9 cellular contexts compared by ENCODE assay signal in genomic region chr18:5058768-5059539, GRCh38.
DNase-seq lines count a peak whose midpoint lies in the region; ATAC-seq, FAIRE-seq and TF ChIP-seq lines count a peak whose summit lies in the region.
"Had no signal": no experiment of that assay in that cellular context is flagged by ENCODE, and none has a peak within 500 bp of the region (broad histone marks: within the 10 kb centered on the region; RNA-seq: fewer than 3 reads in every experiment).

No MANE protein-coding gene starts in this region.

- H3K27ac ChIP-seq in smooth muscle cell (ENCODE audit: low read depth): no peak overlapping the region

- peaks cover 2% of the 10 kb centered on the region for H3K4me1 Mint-ChIP-seq in chondrocyte (ENCODE audit: low read depth)

- H3K9ac ChIP-seq in smooth muscle cell (ENCODE audit: low read depth): no peak overlapping the region

- H3K4me3 Mint-ChIP-seq in chondrocyte (ENCODE audit: unreplicated experiment): no peak overlapping the region

- no peak overlapping the region for H3K4me3 ChIP-seq in Jurkat, Clone E6-1 (ENCODE audit: low read length)
- H3K4me3 ChIP-seq in smooth muscle cell: no peak overlapping the region

- H3F3A ChIP-seq in smooth muscle cell (ENCODE audit: low read depth): no peaks in the 10 kb centered on the region

- H3K36me3 Mint-ChIP-seq in chondrocyte (ENCODE audit: low read depth): no peaks in the 10 kb centered on the region

- peak; percentile 42 for DNase-seq in Jurkat, Clone E6-1 (ENCODE audit: low read depth, low spot score)
- peak; percentile 42 for DNase-seq in activated T-cell treated with anti-CD3 and anti-CD28 coated beads, Interleukin-2, amount 50 U/mL, for 1 hour
- DNase-seq in pons (ENCODE audit: low spot score) (peak; percentile 24), smooth muscle cell (lab: John Stamatoyannopoulos, UW; ENCODE audit: unreplicated experiment) (no peak), frontal cortex (ENCODE audit: low spot score in 2 of 2) (no peak), chondrocyte (ENCODE audit: low spot score) (no peak), epidermal melanocyte (ENCODE audit: insufficient read length, low spot score) (no peak)

- H3K27me3 ChIP-seq in smooth muscle cell (ENCODE audit: low read depth): no peaks in the 10 kb centered on the region

- no peak overlapping the region for H2AFZ ChIP-seq in smooth muscle cell (ENCODE audit: low read depth)

- no peaks in the 10 kb centered on the region for H3K9me3 ChIP-seq in smooth muscle cell (replicated peaks; ENCODE audit: low read depth)

- TF ChIP-seq CTCF in smooth muscle cell (IDR thresholded peaks at IDR 0.05; ENCODE audit: borderline replicate concordance, insufficient read depth, poor library complexity, severe bottlenecking): no peak
- no peak for TF ChIP-seq CTCF in chondrocyte (IDR thresholded peaks at IDR 0.05)

- H3K27me3 Mint-ChIP-seq in chondrocyte (ENCODE audit: low read depth): peaks cover 4% of the 10 kb centered on the region

- H4K20me1 ChIP-seq in smooth muscle cell (ENCODE audit: low read depth): no peaks in the 10 kb centered on the region

- no peak overlapping the region for H3K4me2 ChIP-seq in smooth muscle cell

- no peaks in the 10 kb centered on the region for H3K4me1 ChIP-seq in smooth muscle cell (ENCODE audit: low read depth)

- FAIRE-seq in frontal cortex (lab: Jason Lieb, UNC): no peak

- H3K36me3 ChIP-seq in smooth muscle cell (ENCODE audit: low read depth): no peaks in the 10 kb centered on the region

- no peaks in the 10 kb centered on the region for H3K79me2 ChIP-seq in smooth muscle cell (ENCODE audit: low read depth)

- ATAC-seq in GM19324 (IDR thresholded peaks at IDR 0.05; ENCODE audit: low FRiP score, unreplicated experiment): peak; percentile 58
- ATAC-seq: HCT116 had no signal

- WGBS in smooth muscle cell (ENCODE audit: low lambda C conversion rate): 59% methylated on average over 12 of the region's 12 CpGs

- no peak overlapping the region for H3K27ac Mint-ChIP-seq in chondrocyte (ENCODE audit: unreplicated experiment)

- H3K9me3 Mint-ChIP-seq in chondrocyte (ENCODE audit: low read depth): no peaks in the 10 kb centered on the region

Comparison
In these comparisons a context has a peak if more than half of its experiments do, and no peak if none do; other contexts are left out.
1. DNase-seq: peak in Jurkat, Clone E6-1 (single experiment), activated T-cell treated with anti-CD3 and anti-CD28 coated beads, Interleukin-2, amount 50 U/mL, for 1 hour (single experiment) and pons (single experiment); none in smooth muscle cell (single experiment), frontal cortex (0 of 2), chondrocyte (single experiment) and epidermal melanocyte (single experiment).